12 cellular contexts compared by ENCODE assay signal in genomic region chr6:10425177-10425972, GRCh38. TPM values are rescaled to one million over a fixed set of nuclear protein-coding genes. Genes with fewer than 3 reads are reported as not detected.
DNase-seq lines count a peak whose midpoint lies in the region; ATAC-seq and TF ChIP-seq lines count a peak whose summit lies in the region.
"Had no signal": no experiment of that assay in that cellular context is flagged by ENCODE, and none has a peak within 500 bp of the region (broad histone marks: within the 10 kb centered on the region; RNA-seq: fewer than 3 reads in every experiment).

No MANE protein-coding gene starts in this region.

- no peak overlapping the region for H2AFZ ChIP-seq in PC-3 (ENCODE audit: low read length)

- DNase-seq in EH (ENCODE audit: low read depth) (peak; percentile 45), SJSA1 (ENCODE audit: low read depth in 1 of 2, low spot score in 2 of 2) (no peak), retina (peak; percentile 73), posterior vena cava (ENCODE audit: low spot score) (no peak), PC-3 (no peak), putamen (ENCODE audit: low spot score) (no peak), midbrain (lab: John Stamatoyannopoulos, UW) (no peak)
- DNase-seq: activated T-cell treated with anti-CD3 and anti-CD28 coated beads, Interleukin-2, amount 50 U/mL, for 1 hour; foreskin keratinocyte; GOT3; SHP77 treated with DMSO at 0.1 percent for 48 hours had no signal

- H3K27ac ChIP-seq in SJSA1 (peak overlapping the region; percentile 97), PC-3 (ENCODE audit: low read length) (no peak overlapping the region)

- H3K4me2 ChIP-seq in PC-3 (ENCODE audit: low read length), result no peak overlapping the region

- H3K9ac ChIP-seq in PC-3 (ENCODE audit: low read length), result no peak overlapping the region

- no peaks in the 10 kb centered on the region for H4K20me1 ChIP-seq in PC-3 (ENCODE audit: low read length)

- no peaks in the 10 kb centered on the region for H3K79me2 ChIP-seq in PC-3 (ENCODE audit: low read length)

- H3K4me1 ChIP-seq in SJSA1 (replicated peaks) (peaks cover 38% of the 10 kb centered on the region), PC-3 (ENCODE audit: insufficient read depth, low read length) (peaks cover 15% of the 10 kb centered on the region)

- ATAC-seq in PC-3, result no peak

- CTCF ChIA-PET in PC-3 (lab: Charles Lee), result interaction anchor here (0.6 kb wide), 1 partner anchor 10 kb away, joined by 4 read pairs; no protein-coding TSS in a partner anchor

- H3F3A ChIP-seq in PC-3 (ENCODE audit: low read length, unreplicated experiment), result no peaks in the 10 kb centered on the region

- H3K9me2 ChIP-seq in PC-3 (replicated peaks; ENCODE audit: low read length), result no peaks in the 10 kb centered on the region

- no peaks in the 10 kb centered on the region for H3K36me3 ChIP-seq in SJSA1
- no peaks in the 10 kb centered on the region for H3K36me3 ChIP-seq in PC-3 (ENCODE audit: low read depth, low read length)

- H3K9me3 ChIP-seq in SJSA1 (replicated peaks) (no peaks in the 10 kb centered on the region), PC-3 (ENCODE audit: low read length) (no peaks in the 10 kb centered on the region)

- no peak for TF ChIP-seq CTCF in PC-3 (conservative IDR thresholded peaks at IDR 0.05; ENCODE audit: low read depth, low read length)

- H3K27me3 ChIP-seq in SJSA1 (replicated peaks) (no peaks in the 10 kb centered on the region), PC-3 (ENCODE audit: low read length) (no peaks in the 10 kb centered on the region)
- H3K27me3 ChIP-seq: foreskin keratinocyte had no signal

- BruUV-seq in PC-3 (replicated peaks; lab: Mats Ljungman, UMichigan), result no TSS peak

- POLR2A ChIA-PET in PC-3 (lab: Charles Lee; ENCODE audit: unreplicated experiment), result no interaction called here

- intact Hi-C loops in posterior vena cava (cut with DNase I), result no loop called here
- intact Hi-C loops in PC-3 (cut with micrococcal nuclease), result no loop called here

- H3K4me3 ChIP-seq in SJSA1, result peak overlapping the region; percentile 46
- H3K4me3 ChIP-seq in iPS-11a (ENCODE audit: low read depth, low read length), result peak overlapping the region; percentile 43
- H3K4me3 ChIP-seq in PC-3 (ENCODE audit: low read length), result no peak overlapping the region

RNA-seq across cellular contexts. Expression of gene TFAP2A, which starts 10.5 kb away (rescaled TPM):
- 5.8 and 10.2 TPM in 2 replicates for total RNA-seq in SJSA1 (2014; rRNA removed; shearing (Covaris generic))
- total RNA-seq in posterior vena cava, result under 1 TPM in 1 of 2 donors, not detected in 1; 0.52 TPM
- total RNA-seq in PC-3 (2014; rRNA removed), result 29.4 and 35.5 TPM in 2 replicates

Comparison
In these comparisons a context has a peak if more than half of its experiments do, and no peak if none do; other contexts are left out.
1. DNase-seq: peak in EH (single experiment) and retina (single experiment); none in SJSA1 (0 of 2), posterior vena cava (single experiment), PC-3 (single experiment), putamen (single experiment) and midbrain (single experiment).